30 cellular contexts compared by ENCODE assay signal in the genomic region with DNA sequence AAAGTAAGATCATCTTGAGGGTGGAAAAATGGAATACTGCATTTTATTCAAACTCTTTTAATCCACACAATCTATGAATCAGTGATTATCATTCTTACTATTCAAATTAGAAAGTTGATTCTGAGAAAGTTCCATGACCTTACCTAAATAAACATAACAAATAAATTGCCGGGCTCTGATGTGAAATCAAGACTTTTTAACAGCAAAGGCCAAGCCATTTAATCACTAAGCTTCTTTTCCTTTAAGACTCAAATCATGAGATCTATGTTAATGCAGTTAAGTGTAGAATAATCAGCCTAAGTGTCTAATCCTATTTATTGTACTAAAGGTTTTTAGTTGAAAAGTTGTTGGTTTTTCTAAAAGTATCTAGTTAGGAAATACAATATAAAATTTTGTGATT.
"Had no signal": no experiment of that assay in that cellular context is flagged by ENCODE, and none has a peak within 500 bp of the region (broad histone marks: within the 10 kb centered on the region; RNA-seq: fewer than 3 reads in every experiment).

No MANE protein-coding gene starts in this region.

- H3K27ac ChIP-seq: ascending aorta, cardiac muscle cell, VCaP had no signal

- H3K4me1 ChIP-seq: ascending aorta had no signal

- DNase-seq: activated CD4-positive, alpha-beta memory T cell treated with anti-CD3 and anti-CD28 coated beads, Interleukin-2, amount 10 ng/mL, durations not matched to agents 7 days and 5 days; activated CD4-positive, alpha-beta T cell treated with anti-CD3 and anti-CD28 coated beads for 1 hour; activated CD4-positive, alpha-beta T cell treated with anti-CD3 and anti-CD28 coated beads for 36 hours; activated CD4-positive, alpha-beta T cell treated with anti-CD3 and anti-CD28 coated beads for 48 hours; activated CD4-positive, alpha-beta T cell treated with anti-CD3 and anti-CD28 coated beads, Interleukin-2, amount 10 ng/mL, durations not matched to agents 7 days and 5 days; activated CD4-positive, alpha-beta T cell treated with anti-CD3 and anti-CD28 coated beads, Interleukin-2, amount 50 U/mL, for 48 hours; activated CD4-positive, CD25-positive, alpha-beta regulatory T cell; activated CD8-positive, alpha-beta memory T cell treated with anti-CD3 and anti-CD28 coated beads for 24 hours; activated CD8-positive, alpha-beta memory T cell treated with anti-CD3 and anti-CD28 coated beads, Interleukin-2, amount 10 ng/mL, durations not matched to agents 7 days and 5 days; activated CD8-positive, alpha-beta memory T cell treated with anti-CD3 and anti-CD28 coated beads, Interleukin-2, amount 50 U/mL, for 48 hours; activated CD8-positive, alpha-beta T cell treated with anti-CD3 and anti-CD28 coated beads, Interleukin-2, amount 10 ng/mL, durations not matched to agents 7 days and 5 days; activated effector memory CD4-positive, alpha-beta T cell treated with Interleukin-2 at 50 U/mL for 16 hours; activated gamma-delta T cell; activated naive CD4-positive, alpha-beta T cell treated with anti-CD3 and anti-CD28 coated beads, Interleukin-2, amount 10 ng/mL, durations not matched to agents 7 days and 5 days; activated naive CD4-positive, alpha-beta T cell treated with Interleukin-2 at 50 U/mL for 16 hours; activated naive CD8-positive, alpha-beta T cell treated with anti-CD3 and anti-CD28 coated beads, Interleukin-2, amount 10 ng/mL, durations not matched to agents 7 days and 5 days; activated naive CD8-positive, alpha-beta T cell treated with anti-CD3 and anti-CD28 coated beads, Interleukin-2, amount 50 U/mL, for 24 hours; activated T-cell treated with anti-CD3 and anti-CD28 coated beads, Interleukin-2, amount 50 U/mL, for 24 hours; activated T-cell treated with anti-CD3 and anti-CD28 coated beads, Interleukin-2, amount 50 U/mL, for 48 hours; amygdala; anterior cingulate cortex; caudate nucleus; cerebellar nuclear complex; T-helper 1 cell; T-helper 2 cell; T-helper 9 cell had no signal

- H3K36me3 ChIP-seq: ascending aorta, cardiac muscle cell had no signal

- ATAC-seq: activated CD4-positive, alpha-beta T cell treated with anti-CD3 and anti-CD28 coated beads for 36 hours; activated CD4-positive, CD25-positive, alpha-beta regulatory T cell treated with anti-CD3 and anti-CD28 coated beads, Interleukin-2, amount 50 U/mL, for 24 hours; activated CD8-positive, alpha-beta memory T cell treated with anti-CD3 and anti-CD28 coated beads, Interleukin-2, amount 10 ng/mL, durations not matched to agents 7 days and 5 days; activated CD8-positive, alpha-beta T cell treated with anti-CD3 and anti-CD28 coated beads, Interleukin-2, amount 10 ng/mL, durations not matched to agents 7 days and 5 days; activated naive CD8-positive, alpha-beta T cell treated with anti-CD3 and anti-CD28 coated beads, Interleukin-2, amount 50 U/mL, for 24 hours had no signal

- H3K9me3 ChIP-seq: ascending aorta had no signal

- H3K27me3 ChIP-seq: ascending aorta, cardiac muscle cell had no signal

- H3K4me3 ChIP-seq: ascending aorta, cardiac muscle cell had no signal
